ENCODE assay signal across 1 cellular context in the genomic region with DNA sequence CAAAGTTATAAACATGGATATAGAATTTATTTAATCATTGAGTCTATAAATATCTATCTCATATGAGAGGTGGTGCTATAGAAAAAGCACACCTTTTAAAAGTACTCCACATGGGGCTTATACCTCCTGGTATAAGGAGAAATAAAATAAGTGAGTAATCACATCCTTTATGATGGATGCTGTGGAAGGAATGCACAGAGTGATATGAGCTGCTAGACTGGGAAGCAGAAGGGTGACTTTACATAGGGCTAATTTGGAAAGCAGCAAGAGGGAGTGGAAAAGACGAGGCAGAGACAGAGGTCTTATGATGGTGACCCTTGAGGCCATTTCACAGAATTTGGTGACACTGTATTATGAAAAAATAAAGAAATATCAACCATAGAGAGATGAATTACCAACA.
TF ChIP-seq lines count a peak whose summit lies in the region.

No MANE protein-coding gene starts in this region.

TF ChIP-seq in A549, 52 proteins besides CTCF, POLR2A, EP300 and RAD21 (continued from another document):
- TF ChIP-seq HMGXB4 (CRISPR knock-in tag; IDR thresholded peaks at IDR 0.05; ENCODE audit: borderline replicate concordance) (no peak), HOXB13 (CRISPR knock-in tag; IDR thresholded peaks at IDR 0.05; ENCODE audit: low read depth) (no peak), CHD2 (IDR thresholded peaks at IDR 0.05; ENCODE audit: low read length, partially characterized antibody) (no peak), USF2 (IDR thresholded peaks at IDR 0.05) (no peak), KDM5A (IDR thresholded peaks at IDR 0.05) (no peak), POLR2AphosphoS2 (conservative IDR thresholded peaks at IDR 0.05; ENCODE audit: low read length) (no peak), ATOH8 (CRISPR knock-in tag; IDR thresholded peaks at IDR 0.05; ENCODE audit: low read depth) (no peak)
